Comparison of ENCODE assay signal across 8 cellular contexts in the genomic region with DNA sequence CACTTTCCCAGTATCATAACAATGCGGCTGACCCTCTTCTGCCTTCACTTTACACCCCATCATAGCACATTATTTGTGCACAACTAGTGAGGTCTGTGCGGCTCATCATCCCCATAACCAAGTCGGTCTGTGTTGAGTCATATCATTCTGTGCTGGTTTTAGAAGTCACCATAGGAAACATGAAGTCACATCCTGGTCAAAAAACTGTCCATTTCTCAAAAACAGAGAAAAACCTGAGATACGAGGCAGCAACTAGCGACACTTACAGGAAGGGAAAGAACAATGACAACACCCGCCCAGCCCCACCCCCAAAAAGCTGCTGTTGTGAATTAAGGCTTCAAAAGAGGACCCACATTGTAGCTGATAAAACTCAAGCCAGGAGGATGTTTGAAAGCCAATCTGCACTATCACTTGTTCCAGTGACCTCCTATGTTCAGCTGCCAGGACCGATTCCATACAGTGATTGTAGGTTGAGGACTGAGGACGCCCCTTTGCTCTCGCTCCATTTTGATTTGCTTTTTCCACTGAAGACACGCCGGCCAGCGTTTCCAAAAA.
A peak's percentile ranks its signal among the peaks of the same experiment; 100 is the strongest.
DNase-seq lines count a peak whose midpoint lies in the region; ATAC-seq and TF ChIP-seq lines count a peak whose summit lies in the region.

No MANE protein-coding gene starts in this region.

- no peak overlapping the region for H3K4me2 ChIP-seq in GM23248 (ENCODE audit: unreplicated experiment)

- H3K27ac ChIP-seq in GM23248 (no peak overlapping the region), cingulate gyrus (ENCODE audit: low read depth, low read length) (peak overlapping the region; percentile 70), WERI-Rb-1 (no peak overlapping the region)

- peak overlapping the region; percentile 93 to 96 for H3K27ac Mint-ChIP-seq in T-cell

- H2AFZ ChIP-seq in GM23248: no peak overlapping the region

- DNase-seq in GM23248: peak; percentile 14
- DNase-seq in T-cell: peak in 31 of 34 experiments; percentile 22 to 75 (median 50)
- DNase-seq in stimulated activated CD8-positive, alpha-beta memory T cell treated with anti-CD3 and anti-CD28 coated beads, Interleukin-4, amount 100 ng/mL, for 48 hours: peak; percentile 64
- DNase-seq in NCI-H128 (lab: John Stamatoyannopoulos, UW; ENCODE audit: unreplicated experiment): no peak
- no peak for DNase-seq in DMS 273 treated with DMSO at 0.1 percent for 48 hours (lab: John Stamatoyannopoulos, UW)
- DNase-seq in WERI-Rb-1: no peak

- H3K27me3 ChIP-seq in GM23248 (replicated peaks; ENCODE audit: insufficient read depth): no peaks in the 10 kb centered on the region
- no peaks in the 10 kb centered on the region for H3K27me3 ChIP-seq in WERI-Rb-1 (ENCODE audit: insufficient read depth, low read depth, severe bottlenecking)

- peak overlapping the region; percentile 22 to 53 (median 44) for H3K4me3 Mint-ChIP-seq in T-cell

- in situ Hi-C loops in GM23248 (cut with MboI): no loop called here

- 89 to 96% methylated on average over 12 of the region's 12 CpGs for WGBS in GM23248 (ENCODE audit: low coverage in 1 of 2, low lambda C conversion rate in 2 of 2, missing lambda C conversion rate in 2 of 2), 2 experiments

- no peaks in the 10 kb centered on the region for H3K4me1 ChIP-seq in GM23248 (ENCODE audit: insufficient read depth)

- H3K9me2 ChIP-seq in GM23248 (ENCODE audit: insufficient read depth): no peaks in the 10 kb centered on the region

- H3K79me2 ChIP-seq in GM23248 (ENCODE audit: insufficient read depth): no peaks in the 10 kb centered on the region

- no peak for TF ChIP-seq CTCF in WERI-Rb-1 (IDR thresholded peaks at IDR 0.05; ENCODE audit: low read depth, low read length)

- H3K4me1 Mint-ChIP-seq in T-cell: peaks cover 37 to 81% (median 74%) of the 10 kb centered on the region in 3 donors

- ATAC-seq in GM18511 (IDR thresholded peaks at IDR 0.05; ENCODE audit: unreplicated experiment) (peak; percentile 98), T-cell (replicated peaks in 1 of 4) (peak; percentile 68 to 82 (median 80))

- CTCF ChIA-PET in T-cell (lab: Charles Lee): interaction anchor here in 1 of 2 donors (0.6 to 3.1 kb wide), 11 partner anchors 9 to 98 kb away, joined by 3 to 19 read pairs (median 4); no protein-coding TSS in a partner anchor

- no peaks in the 10 kb centered on the region for H4K20me1 ChIP-seq in GM23248 (ENCODE audit: insufficient read depth)

- H3K4me3 ChIP-seq in GM23248 (no peak overlapping the region), WERI-Rb-1 (ENCODE audit: low read depth, low read length) (no peak overlapping the region)

- H3K9me3 Mint-ChIP-seq in T-cell: no peaks in the 10 kb centered on the region

- H3K36me3 Mint-ChIP-seq in T-cell: peaks cover 69% of the 10 kb centered on the region

- H3F3A ChIP-seq in GM23248 (ENCODE audit: insufficient read depth): no peaks in the 10 kb centered on the region

- no peak overlapping the region for H3K9ac ChIP-seq in GM23248

- no peaks in the 10 kb centered on the region for H3K27me3 Mint-ChIP-seq in T-cell

- H3K9me3 ChIP-seq in GM23248 (ENCODE audit: low read depth): no peaks in the 10 kb centered on the region
- no peaks in the 10 kb centered on the region for H3K9me3 ChIP-seq in WERI-Rb-1 (ENCODE audit: severe bottlenecking)

- POLR2A ChIA-PET in T-cell (lab: Charles Lee): interaction anchor here (0.6 to 2.7 kb wide), 11 partner anchors 9 to 250 kb away, joined by 3 to 23 read pairs (median 5); partner anchors contain the start of gene DUSP16 (in 1 of the 2)

- H3K36me3 ChIP-seq in GM23248 (ENCODE audit: low read depth) (peaks cover 6% of the 10 kb centered on the region; the same call in 1 of the 2 replicates), WERI-Rb-1 (peaks cover 22% of the 10 kb centered on the region)

Comparison
In these comparisons a context has a peak if more than half of its experiments do, and no peak if none do; other contexts are left out.
1. DNase-seq: peak in GM23248 (single experiment), T-cell (31 of 34) and stimulated activated CD8-positive, alpha-beta memory T cell treated with anti-CD3 and anti-CD28 coated beads, Interleukin-4, amount 100 ng/mL, for 48 hours (single experiment); none in NCI-H128 (single experiment), DMS 273 treated with DMSO at 0.1 percent for 48 hours (single experiment) and WERI-Rb-1 (single experiment).